Comparison of ENCODE assay signal across 22 cellular contexts in genomic region chr15:69068157-69068556, GRCh38. TPM values are rescaled to one million over a fixed set of nuclear protein-coding genes. Genes with fewer than 3 reads are reported as not detected.
DNase-seq lines count a peak whose midpoint lies in the region; ATAC-seq, FAIRE-seq and TF ChIP-seq lines count a peak whose summit lies in the region.
"Had no signal": no experiment of that assay in that cellular context is flagged by ENCODE, and none has a peak within 500 bp of the region (broad histone marks: within the 10 kb centered on the region; RNA-seq: fewer than 3 reads in every experiment).

No MANE protein-coding gene starts in this region.

- intact Hi-C loops in right lobe of liver (cut with DNase I): loop anchor here in 1 of 2 donors (10.0 kb wide), 1 partner anchor 67 kb away; no protein-coding TSS in a partner anchor
- intact Hi-C loops in activated T-helper 1 cell treated with anti-CD3 and anti-CD28 coated beads, Interleukin-12 subunit alpha, Interleukin-12 subunit beta, Interleukin-2, Interleukin-4 antibody, amounts not matched to agents 30 ng/mL and 10 ng/mL and 1 ng/mL, durations not matched to agents 14 hours and 24 hours and 36 hours (cut with micrococcal nuclease): no loop called here

- H3K27ac Mint-ChIP-seq in activated CD8-positive, alpha-beta memory T cell treated with anti-CD3 and anti-CD28 coated beads, Interleukin-2, amount 10 ng/mL, durations not matched to agents 7 days and 5 days: no peak overlapping the region
- H3K27ac Mint-ChIP-seq in activated T-helper 1 cell treated with anti-CD3 and anti-CD28 coated beads, Interleukin-12 subunit alpha, Interleukin-12 subunit beta, Interleukin-2, Interleukin-4 antibody, amounts not matched to agents 30 ng/mL and 10 ng/mL and 1 ng/mL, durations not matched to agents 14 hours and 24 hours and 36 hours: no peak overlapping the region
- H3K27ac Mint-ChIP-seq: CD14-positive monocyte; CD4-positive, alpha-beta memory T cell; IgD-negative memory B cell had no signal

- WGBS in right lobe of liver (ENCODE audit: insufficient coverage, low coverage, low lambda C conversion rate, missing lambda C conversion rate): 100% methylated on average over 1 of the region's 3 CpGs

- no peaks in the 10 kb centered on the region for H3K36me3 ChIP-seq in right lobe of liver
- H3K36me3 ChIP-seq: BLaER1 had no signal

- no peak overlapping the region for H3K4me3 ChIP-seq in right lobe of liver
- H3K4me3 ChIP-seq: A549, BLaER1, GM12878 had no signal

- no peak overlapping the region for H3K27ac ChIP-seq in right lobe of liver
- H3K27ac ChIP-seq: 22Rv1, A549, BLaER1 had no signal

- CTCF ChIA-PET in activated CD8-positive, alpha-beta memory T cell treated with anti-CD3 and anti-CD28 coated beads, Interleukin-2, amount 10 ng/mL, durations not matched to agents 7 days and 5 days (lab: Charles Lee): interaction anchor here (0.8 kb wide), 1 partner anchor 35 kb away, joined by 3 read pairs; no protein-coding TSS in a partner anchor

- TF ChIP-seq POLR2A in right lobe of liver (IDR thresholded peaks at IDR 0.05): no peak
- no peak for TF ChIP-seq POLR2A in GM12891 (IDR thresholded peaks at IDR 0.05; ENCODE audit: low read depth, low read length)

- no peaks in the 10 kb centered on the region for H3K4me1 Mint-ChIP-seq in activated CD8-positive, alpha-beta memory T cell treated with anti-CD3 and anti-CD28 coated beads, Interleukin-2, amount 10 ng/mL, durations not matched to agents 7 days and 5 days
- H3K4me1 Mint-ChIP-seq in activated T-helper 1 cell treated with anti-CD3 and anti-CD28 coated beads, Interleukin-12 subunit alpha, Interleukin-12 subunit beta, Interleukin-2, Interleukin-4 antibody, amounts not matched to agents 30 ng/mL and 10 ng/mL and 1 ng/mL, durations not matched to agents 14 hours and 24 hours and 36 hours (ENCODE audit: low read depth): no peaks in the 10 kb centered on the region
- H3K4me1 Mint-ChIP-seq: CD14-positive monocyte; CD4-positive, alpha-beta memory T cell; IgD-negative memory B cell had no signal

- H3K27me3 Mint-ChIP-seq in activated CD8-positive, alpha-beta memory T cell treated with anti-CD3 and anti-CD28 coated beads, Interleukin-2, amount 10 ng/mL, durations not matched to agents 7 days and 5 days: peaks cover 24% of the 10 kb centered on the region
- peaks cover 11% of the 10 kb centered on the region for H3K27me3 Mint-ChIP-seq in activated T-helper 1 cell treated with anti-CD3 and anti-CD28 coated beads, Interleukin-12 subunit alpha, Interleukin-12 subunit beta, Interleukin-2, Interleukin-4 antibody, amounts not matched to agents 30 ng/mL and 10 ng/mL and 1 ng/mL, durations not matched to agents 14 hours and 24 hours and 36 hours (ENCODE audit: insufficient read depth)

- no peak for ATAC-seq in activated CD8-positive, alpha-beta memory T cell treated with anti-CD3 and anti-CD28 coated beads, Interleukin-2, amount 10 ng/mL, durations not matched to agents 7 days and 5 days
- ATAC-seq in right lobe of liver (peak in 3 of 4 donors; percentile 52 to 68 (median 56)), GM21576 (IDR thresholded peaks at IDR 0.05; ENCODE audit: unreplicated experiment) (no peak)
- ATAC-seq: A549, GM12878, HCT116 had no signal

- no peaks in the 10 kb centered on the region for H3K4me1 ChIP-seq in right lobe of liver
- H3K4me1 ChIP-seq: BLaER1 had no signal

- no peaks in the 10 kb centered on the region for H3K9me3 Mint-ChIP-seq in activated CD8-positive, alpha-beta memory T cell treated with anti-CD3 and anti-CD28 coated beads, Interleukin-2, amount 10 ng/mL, durations not matched to agents 7 days and 5 days (ENCODE audit: low read depth)
- H3K9me3 Mint-ChIP-seq in activated T-helper 1 cell treated with anti-CD3 and anti-CD28 coated beads, Interleukin-12 subunit alpha, Interleukin-12 subunit beta, Interleukin-2, Interleukin-4 antibody, amounts not matched to agents 30 ng/mL and 10 ng/mL and 1 ng/mL, durations not matched to agents 14 hours and 24 hours and 36 hours: peaks cover 10% of the 10 kb centered on the region

- H3K27me3 ChIP-seq in right lobe of liver: no peaks in the 10 kb centered on the region
- H3K27me3 ChIP-seq: BLaER1 had no signal

- peak; percentile 22 for DNase-seq in activated CD8-positive, alpha-beta memory T cell treated with anti-CD3 and anti-CD28 coated beads, Interleukin-2, amount 50 U/mL, for 48 hours
- DNase-seq in activated CD8-positive, alpha-beta memory T cell treated with anti-CD3 and anti-CD28 coated beads, Interleukin-2, amount 10 ng/mL, durations not matched to agents 7 days and 5 days: no peak
- DNase-seq in islet precursor cell (peak; percentile 18), right lobe of liver (no peak), GM12891 (ENCODE audit: insufficient read length, low spot score) (no peak)
- no peak for DNase-seq in activated T-helper 1 cell treated with anti-CD3 and anti-CD28 coated beads, Interleukin-12 subunit alpha, Interleukin-12 subunit beta, Interleukin-2, Interleukin-4 antibody, amounts not matched to agents 30 ng/mL and 10 ng/mL and 1 ng/mL, durations not matched to agents 14 hours and 24 hours and 36 hours (ENCODE audit: low spot score)
- DNase-seq: Calu3; CD4-positive, alpha-beta memory T cell; DMS79 treated with DMSO at 0.1 percent for 48 hours; GOT3; H7; KG1 had no signal

- H3K9me3 ChIP-seq in right lobe of liver: peaks cover 0 to 2% (median 0%) of the 10 kb centered on the region in 4 donors
- H3K9me3 ChIP-seq: BLaER1 had no signal

- no peak for TF ChIP-seq CTCF in right lobe of liver (IDR thresholded peaks at IDR 0.05)

- FAIRE-seq in GM12891 (lab: Jason Lieb, UNC): no peak
- FAIRE-seq: A549, GM12878, GM19239, HTR-8/SVneo had no signal

- no peak overlapping the region for H3K4me3 Mint-ChIP-seq in activated CD8-positive, alpha-beta memory T cell treated with anti-CD3 and anti-CD28 coated beads, Interleukin-2, amount 10 ng/mL, durations not matched to agents 7 days and 5 days
- no peak overlapping the region for H3K4me3 Mint-ChIP-seq in activated T-helper 1 cell treated with anti-CD3 and anti-CD28 coated beads, Interleukin-12 subunit alpha, Interleukin-12 subunit beta, Interleukin-2, Interleukin-4 antibody, amounts not matched to agents 30 ng/mL and 10 ng/mL and 1 ng/mL, durations not matched to agents 14 hours and 24 hours and 36 hours
- H3K4me3 Mint-ChIP-seq: CD14-positive monocyte; CD4-positive, alpha-beta memory T cell had no signal

- no peaks in the 10 kb centered on the region for H3K36me3 Mint-ChIP-seq in activated CD8-positive, alpha-beta memory T cell treated with anti-CD3 and anti-CD28 coated beads, Interleukin-2, amount 10 ng/mL, durations not matched to agents 7 days and 5 days
- no peaks in the 10 kb centered on the region for H3K36me3 Mint-ChIP-seq in activated T-helper 1 cell treated with anti-CD3 and anti-CD28 coated beads, Interleukin-12 subunit alpha, Interleukin-12 subunit beta, Interleukin-2, Interleukin-4 antibody, amounts not matched to agents 30 ng/mL and 10 ng/mL and 1 ng/mL, durations not matched to agents 14 hours and 24 hours and 36 hours (ENCODE audit: low read depth)
- H3K36me3 Mint-ChIP-seq: CD14-positive monocyte; CD4-positive, alpha-beta memory T cell had no signal

TF ChIP-seq in GM12891, 5 proteins besides CTCF, POLR2A, EP300 and RAD21:
- TF ChIP-seq TAF1 (IDR thresholded peaks at IDR 0.05; ENCODE audit: low read depth, low read length) (no peak), PAX5 (IDR thresholded peaks at IDR 0.05; ENCODE audit: insufficient read depth, low read length, severe bottlenecking) (no peak), SPI1 (IDR thresholded peaks at IDR 0.05; ENCODE audit: low read depth, low read length) (no peak), POU2F2 (IDR thresholded peaks at IDR 0.05; ENCODE audit: low read depth, low read length) (no peak)

RNA-seq across cellular contexts. Expression of gene NOX5, which starts 53.7 kb away (rescaled TPM):
- total RNA-seq in activated CD8-positive, alpha-beta memory T cell treated with anti-CD3 and anti-CD28 coated beads, Interleukin-2, amount 10 ng/mL, durations not matched to agents 7 days and 5 days: under 1 TPM in 1 of 2 experiments, not detected in 1; 0.06 TPM
- total RNA-seq in right lobe of liver: under 1 TPM in 3 of 6 experiments, not detected in 3; 0.06 to 0.15 (median 0.11) TPM
- polyA plus RNA-seq in GM12891 (2012; ENCODE audit: low read depth, missing spikeins): 0.05 TPM
- 0.03 TPM in 1 of 2 replicates, not detected in the other for total RNA-seq in activated T-helper 1 cell treated with anti-CD3 and anti-CD28 coated beads, Interleukin-12 subunit alpha, Interleukin-12 subunit beta, Interleukin-2, Interleukin-4 antibody, amounts not matched to agents 30 ng/mL and 10 ng/mL and 1 ng/mL, durations not matched to agents 14 hours and 24 hours and 36 hours
- total RNA-seq: GM12878, H7 had no signal
- polyA plus RNA-seq: CD14-positive monocyte; CD4-positive, alpha-beta memory T cell; GM12878; IgD-negative memory B cell had no signal

Comparison
In these comparisons a context has a peak if more than half of its experiments do, and no peak if none do; other contexts are left out.
1. DNase-seq: peak in activated CD8-positive, alpha-beta memory T cell treated with anti-CD3 and anti-CD28 coated beads, Interleukin-2, amount 50 U/mL, for 48 hours (single experiment) and islet precursor cell (single experiment); none in activated CD8-positive, alpha-beta memory T cell treated with anti-CD3 and anti-CD28 coated beads, Interleukin-2, amount 10 ng/mL, durations not matched to agents 7 days and 5 days (single experiment), right lobe of liver (0 of 3), GM12891 (single experiment) and activated T-helper 1 cell treated with anti-CD3 and anti-CD28 coated beads, Interleukin-12 subunit alpha, Interleukin-12 subunit beta, Interleukin-2, Interleukin-4 antibody, amounts not matched to agents 30 ng/mL and 10 ng/mL and 1 ng/mL, durations not matched to agents 14 hours and 24 hours and 36 hours (single experiment).
2. ATAC-seq: peak in right lobe of liver (3 of 4); none in activated CD8-positive, alpha-beta memory T cell treated with anti-CD3 and anti-CD28 coated beads, Interleukin-2, amount 10 ng/mL, durations not matched to agents 7 days and 5 days (single experiment) and GM21576 (single experiment).